In genomic region chr7:97390052-97390451, GRCh38 we compare ENCODE assay signal across 24 cellular contexts.
"Had no signal": no experiment of that assay in that cellular context is flagged by ENCODE, and none has a peak within 500 bp of the region (broad histone marks: within the 10 kb centered on the region; RNA-seq: fewer than 3 reads in every experiment).

No MANE protein-coding gene starts in this region.

- H3K4me3 Mint-ChIP-seq: immature natural killer cell, mesothelial cell of epicardium, naive B cell had no signal

- DNase-seq: colonic mucosa; cortex of kidney; dermis blood vessel endothelial cell; dorsolateral prefrontal cortex; effector CD4-positive, alpha-beta T cell; effector memory CD4-positive, alpha-beta T cell; foreskin keratinocyte; heart left ventricle; hypothalamus; immature natural killer cell; islet precursor cell; kidney; kidney glomerular epithelial cell; left colon; left ventricle myocardium inferior; lower lobe of right lung; mesenchymal stem cell; mucosa of descending colon; naive B cell had no signal

- H3K27ac ChIP-seq: colonic mucosa, dorsolateral prefrontal cortex, esophagus muscularis mucosa, foreskin keratinocyte, gastroesophageal sphincter, heart left ventricle, hepatocyte, left ventricle myocardium inferior, lower lobe of right lung had no signal

- H3K4me1 Mint-ChIP-seq: immature natural killer cell, mesothelial cell of epicardium, naive B cell had no signal

- H3K9me3 Mint-ChIP-seq: mesothelial cell of epicardium had no signal

- H3K27me3 ChIP-seq: colonic mucosa, foreskin keratinocyte, heart left ventricle, hepatocyte had no signal

- H3K9me3 ChIP-seq: colonic mucosa, esophagus muscularis mucosa, gastroesophageal sphincter, heart left ventricle, left ventricle myocardium inferior, lower lobe of right lung, mucosa of descending colon had no signal

- H3K27me3 Mint-ChIP-seq: naive B cell had no signal

- H3K79me2 ChIP-seq: hepatocyte had no signal

- H3K36me3 Mint-ChIP-seq: immature natural killer cell, mesothelial cell of epicardium, naive B cell had no signal

- ATAC-seq: foreskin keratinocyte, gastroesophageal sphincter, heart left ventricle, left colon, left lobe of liver, lower lobe of right lung, mucosa of descending colon had no signal

- H3K4me1 ChIP-seq: colonic mucosa, esophagus muscularis mucosa, foreskin keratinocyte, gastroesophageal sphincter, heart left ventricle, left ventricle myocardium inferior, lower lobe of right lung had no signal

- H3K4me2 ChIP-seq: hepatocyte had no signal

- H3K4me3 ChIP-seq: colonic mucosa, dorsolateral prefrontal cortex, esophagus muscularis mucosa, gastroesophageal sphincter, heart left ventricle, hepatocyte, left ventricle myocardium inferior, lower lobe of right lung, mucosa of descending colon had no signal

- H3K27ac Mint-ChIP-seq: immature natural killer cell, mesothelial cell of epicardium, naive B cell had no signal

- H2AFZ ChIP-seq: hepatocyte had no signal

- H3K36me3 ChIP-seq: colonic mucosa, esophagus muscularis mucosa, gastroesophageal sphincter, heart left ventricle, left ventricle myocardium inferior, lower lobe of right lung had no signal
